ENCODE assay signal across 1 cellular context in the genomic region with DNA sequence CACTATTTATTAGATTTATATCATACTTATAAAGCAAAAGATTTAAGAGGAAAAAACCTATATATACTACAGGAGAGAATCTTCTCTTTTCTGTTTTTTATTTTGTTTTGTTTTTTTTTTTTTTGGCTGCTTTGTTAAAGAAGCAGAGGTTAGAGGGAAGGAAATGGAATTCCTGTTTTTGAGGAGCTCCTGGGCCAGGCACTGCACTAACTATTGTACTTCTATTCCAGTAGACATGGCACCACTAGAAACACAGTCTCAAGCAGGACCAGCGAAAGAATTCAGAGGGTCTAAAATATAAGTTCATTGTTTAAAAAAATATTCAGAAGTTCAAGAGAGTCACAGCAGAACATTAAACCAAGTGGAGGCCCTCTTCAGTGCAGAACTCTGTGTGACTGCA.
TF ChIP-seq lines count a peak whose summit lies in the region.

No MANE protein-coding gene starts in this region.

TF ChIP-seq in HepG2, 621 proteins besides CTCF, POLR2A, EP300 and RAD21 (continued from another document):
- TF ChIP-seq, protein P1, sequence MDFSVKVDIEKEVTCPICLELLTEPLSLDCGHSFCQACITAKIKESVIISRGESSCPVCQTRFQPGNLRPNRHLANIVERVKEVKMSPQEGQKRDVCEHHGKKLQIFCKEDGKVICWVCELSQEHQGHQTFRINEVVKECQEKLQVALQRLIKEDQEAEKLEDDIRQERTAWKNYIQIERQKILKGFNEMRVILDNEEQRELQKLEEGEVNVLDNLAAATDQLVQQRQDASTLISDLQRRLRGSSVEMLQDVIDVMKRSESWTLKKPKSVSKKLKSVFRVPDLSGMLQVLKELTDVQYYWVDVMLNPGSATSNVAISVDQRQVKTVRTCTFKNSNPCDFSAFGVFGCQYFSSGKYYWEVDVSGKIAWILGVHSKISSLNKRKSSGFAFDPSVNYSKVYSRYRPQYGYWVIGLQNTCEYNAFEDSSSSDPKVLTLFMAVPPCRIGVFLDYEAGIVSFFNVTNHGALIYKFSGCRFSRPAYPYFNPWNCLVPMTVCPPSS (IDR thresholded peaks at IDR 0.05), result no peak
- TF ChIP-seq ZNF383 (CRISPR knock-in tag; IDR thresholded peaks at IDR 0.05; ENCODE audit: borderline replicate concordance), result no peak
- TF ChIP-seq POLR2AphosphoS5 (IDR thresholded peaks at IDR 0.05; ENCODE audit: low read depth, low read length), result no peak
- TF ChIP-seq MAFK (conservative IDR thresholded peaks at IDR 0.05 in 1 of 2, IDR thresholded peaks at IDR 0.05 in 1 of 2; ENCODE audit: low read length in 2 of 2), result no peak
- TF ChIP-seq ETV6 (CRISPR knock-in tag; conservative IDR thresholded peaks at IDR 0.05), result no peak
- TF ChIP-seq CHCHD3 (CRISPR knock-in tag; IDR thresholded peaks at IDR 0.05), result no peak
- TF ChIP-seq, protein P2, sequence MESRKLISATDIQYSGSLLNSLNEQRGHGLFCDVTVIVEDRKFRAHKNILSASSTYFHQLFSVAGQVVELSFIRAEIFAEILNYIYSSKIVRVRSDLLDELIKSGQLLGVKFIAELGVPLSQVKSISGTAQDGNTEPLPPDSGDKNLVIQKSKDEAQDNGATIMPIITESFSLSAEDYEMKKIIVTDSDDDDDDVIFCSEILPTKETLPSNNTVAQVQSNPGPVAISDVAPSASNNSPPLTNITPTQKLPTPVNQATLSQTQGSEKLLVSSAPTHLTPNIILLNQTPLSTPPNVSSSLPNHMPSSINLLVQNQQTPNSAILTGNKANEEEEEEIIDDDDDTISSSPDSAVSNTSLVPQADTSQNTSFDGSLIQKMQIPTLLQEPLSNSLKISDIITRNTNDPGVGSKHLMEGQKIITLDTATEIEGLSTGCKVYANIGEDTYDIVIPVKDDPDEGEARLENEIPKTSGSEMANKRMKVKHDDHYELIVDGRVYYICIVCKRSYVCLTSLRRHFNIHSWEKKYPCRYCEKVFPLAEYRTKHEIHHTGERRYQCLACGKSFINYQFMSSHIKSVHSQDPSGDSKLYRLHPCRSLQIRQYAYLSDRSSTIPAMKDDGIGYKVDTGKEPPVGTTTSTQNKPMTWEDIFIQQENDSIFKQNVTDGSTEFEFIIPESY (CRISPR knock-in tag; IDR thresholded peaks at IDR 0.05), result no peak
- no peak for TF ChIP-seq ZFYVE20 (CRISPR knock-in tag; IDR thresholded peaks at IDR 0.05; ENCODE audit: borderline replicate concordance, low read depth)
